ENCODE assay signal across 10 cellular contexts in the genomic region with DNA sequence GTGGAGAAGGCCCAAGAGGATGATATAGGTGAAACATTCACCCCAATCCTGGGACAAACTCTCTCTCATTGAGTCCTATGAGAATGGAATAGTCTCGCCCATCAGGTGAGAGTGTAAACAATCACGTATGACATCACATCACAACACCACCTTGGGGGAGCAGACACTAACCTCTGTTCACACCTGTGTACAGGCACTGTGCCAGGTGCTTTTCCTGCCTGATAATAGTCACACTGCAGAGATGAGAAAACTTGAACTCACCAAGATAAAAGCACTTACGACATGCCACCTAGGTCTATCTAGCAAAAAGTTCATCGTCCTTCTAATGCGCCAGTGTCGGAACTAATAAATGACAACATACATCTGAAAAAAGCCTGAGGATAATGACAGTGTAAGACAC.
DNase-seq lines count a peak whose midpoint lies in the region; ATAC-seq, FAIRE-seq and TF ChIP-seq lines count a peak whose summit lies in the region.
"Had no signal": no experiment of that assay in that cellular context is flagged by ENCODE, and none has a peak within 500 bp of the region (broad histone marks: within the 10 kb centered on the region; RNA-seq: fewer than 3 reads in every experiment).

No MANE protein-coding gene starts in this region.

- peaks cover 27% of the 10 kb centered on the region for H3K36me3 Mint-ChIP-seq in T-cell
- peaks cover 12% of the 10 kb centered on the region for H3K36me3 Mint-ChIP-seq in progenitor cell of endocrine pancreas (ENCODE audit: insufficient read depth)

- TF ChIP-seq CTCF in GM12878 (IDR thresholded peaks at IDR 0.05 in 2 of 3, conservative IDR thresholded peaks at IDR 0.05 in 1 of 3; ENCODE audit: control insufficient read depth in 2 of 3, extremely low read depth in 1 of 3, insufficient read depth in 1 of 3, low read depth in 3 of 3, low read length in 3 of 3) (no peak), progenitor cell of endocrine pancreas (IDR thresholded peaks at IDR 0.05; ENCODE audit: unreplicated experiment) (no peak)

- H3K9me3 Mint-ChIP-seq in T-cell: no peaks in the 10 kb centered on the region
- H3K9me3 Mint-ChIP-seq in progenitor cell of endocrine pancreas (ENCODE audit: low read depth): no peaks in the 10 kb centered on the region

- no peak for FAIRE-seq in GM12878 (lab: Jason Lieb, UNC)

- H3K27me3 Mint-ChIP-seq in T-cell: no peaks in the 10 kb centered on the region
- no peaks in the 10 kb centered on the region for H3K27me3 Mint-ChIP-seq in progenitor cell of endocrine pancreas

- no peak for TF ChIP-seq EP300 in GM12878 (IDR thresholded peaks at IDR 0.05; ENCODE audit: borderline replicate concordance in 1 of 2, control insufficient read depth in 1 of 2, low read depth in 2 of 2, low read length in 2 of 2)

- peaks cover 72% of the 10 kb centered on the region for H3K79me2 ChIP-seq in GM12878 (ENCODE audit: control insufficient read depth, insufficient read depth, low read length)

- ATAC-seq in T-cell (replicated peaks in 1 of 4): peak in 2 of 4 experiments; percentile 11 to 58
- ATAC-seq in GM12878: no peak
- ATAC-seq in HG02642 (IDR thresholded peaks at IDR 0.05; ENCODE audit: poor library complexity, unreplicated experiment): no peak
- ATAC-seq in HG03095 (IDR thresholded peaks at IDR 0.05; ENCODE audit: unreplicated experiment): no peak

- intact Hi-C loops in GM12878 (cut with micrococcal nuclease; ENCODE audit: unreplicated experiment): loop anchor here (5.0 kb wide), 1 partner anchor 60 kb away; no protein-coding TSS in a partner anchor

- DNase-seq in NCI-H345 (lab: John Stamatoyannopoulos, UW): peak; percentile 32
- DNase-seq in NCI-H345 treated with DMSO at 0.1 percent for 48 hours (lab: John Stamatoyannopoulos, UW; ENCODE audit: unreplicated experiment): no peak
- DNase-seq in T-cell: peak in 33 of 34 experiments; percentile 64 to 94 (median 89)
- DNase-seq in GM12878 (ENCODE audit: low read depth, low spot score): no peak
- no peak for DNase-seq in progenitor cell of endocrine pancreas (ENCODE audit: low spot score, unreplicated experiment)
- no peak for DNase-seq in GM03348 (ENCODE audit: low spot score)
- DNase-seq: 8988T, NCI-H1105 treated with DMSO at 0.1 percent for 48 hours had no signal

- H3K4me1 ChIP-seq in GM12878 (ENCODE audit: control insufficient read depth, insufficient read depth, low read length): peaks cover 60% of the 10 kb centered on the region

- TF ChIP-seq RAD21 in GM12878 (IDR thresholded peaks at IDR 0.05; ENCODE audit: insufficient read depth, low read depth, low read length): no peak

- POLR2A ChIA-PET in T-cell (lab: Charles Lee) (interaction anchor here (1.0 to 3.4 kb wide), 4 partner anchors 13 to 61 kb away, joined by 3 to 40 read pairs (median 15); no protein-coding TSS in a partner anchor), GM12878 (lab: Charles Lee) (interaction anchor here (0.5 to 1.5 kb wide), 2 partner anchors 13 to 16 kb away, joined by 3 to 5 read pairs; no protein-coding TSS in a partner anchor)

- SMC1A ChIA-PET in GM12878 (lab: Charles Lee; ENCODE audit: uncharacterized antibody, unreplicated experiment): interaction anchor here (0.7 to 1.2 kb wide), 3 partner anchors 36 to 72 kb away, joined by 3 to 8 read pairs (median 4); no protein-coding TSS in a partner anchor

- H3K4me1 Mint-ChIP-seq in T-cell (peaks cover 95 to 100% (median 96%) of the 10 kb centered on the region in 3 donors), progenitor cell of endocrine pancreas (ENCODE audit: low read depth) (peaks cover 54% of the 10 kb centered on the region)

- H3K9me3 ChIP-seq in GM12878 (replicated peaks; ENCODE audit: control insufficient read depth, insufficient read depth, low read length): no peaks in the 10 kb centered on the region; the same call in 2 of the 3 replicates

- TF ChIP-seq POLR2A in GM12878 (IDR thresholded peaks at IDR 0.05; ENCODE audit: low read depth, low read length): no peak

- H3K36me3 ChIP-seq in GM12878 (ENCODE audit: control insufficient read depth in 2 of 2, insufficient read depth in 2 of 2, low read length in 1 of 2): peaks cover 0 to 8% of the 10 kb centered on the region in 2 experiments; a peak in 2 of 4 replicates

- H3K27me3 ChIP-seq in GM12878 (replicated peaks in 1 of 2; ENCODE audit: control insufficient read depth in 2 of 2, insufficient read depth in 2 of 2, low read length in 1 of 2): no peaks in the 10 kb centered on the region

- RAD21 ChIA-PET in GM12878 (lab: Charles Lee; ENCODE audit: unreplicated experiment): interaction anchor here (1.1 to 1.2 kb wide), 2 partner anchors 154 to 251 kb away, joined by 3 to 4 read pairs; a partner anchor contains a TSS

- no TSS peak for BruUV-seq in GM12878 (replicated peaks; lab: Mats Ljungman, UMichigan)

- H4K20me1 ChIP-seq in GM12878 (ENCODE audit: control insufficient read depth, insufficient read depth): no peaks in the 10 kb centered on the region

- peak overlapping the region; percentile 29; the same call in 1 of the 2 replicates for H3K4me2 ChIP-seq in GM12878 (ENCODE audit: control insufficient read depth, insufficient read depth)

- no peak overlapping the region for H3K27ac ChIP-seq in GM12878 (ENCODE audit: control insufficient read depth, insufficient read depth)

- in situ Hi-C loops in GM12878 (cut with MboI): no loop called here

- peak overlapping the region; percentile 61 to 70 (median 69) for H3K4me3 Mint-ChIP-seq in T-cell
- H3K4me3 Mint-ChIP-seq in progenitor cell of endocrine pancreas (ENCODE audit: low read depth): no peak overlapping the region

- 98% methylated on average over 6 of the region's 6 CpGs for WGBS in GM12878 (ENCODE audit: insufficient coverage, insufficient replicate concordance, low lambda C conversion rate, missing lambda C conversion rate)

- no peak overlapping the region for H3K4me3 ChIP-seq in GM12878

- H3K9ac ChIP-seq in GM12878 (ENCODE audit: control insufficient read depth, insufficient read depth, low read length): no peak overlapping the region

- no peak overlapping the region for H2AFZ ChIP-seq in GM12878 (ENCODE audit: control insufficient read depth, low read depth, low read length)

- CTCF ChIA-PET in T-cell (lab: Charles Lee) (interaction anchor here in 1 of 2 donors (2.4 to 2.9 kb wide), 2 partner anchors 33 to 44 kb away, joined by 11 to 14 read pairs; no protein-coding TSS in a partner anchor), GM12878 (lab: Yijun Ruan, JAX) (no interaction called here)

- peak overlapping the region; percentile 92 to 99 for H3K27ac Mint-ChIP-seq in T-cell
- H3K27ac Mint-ChIP-seq in progenitor cell of endocrine pancreas: peak overlapping the region; percentile 34

TF ChIP-seq in GM12878, 131 proteins besides CTCF, POLR2A, EP300 and RAD21:
- no peak for TF ChIP-seq NR2F1 (conservative IDR thresholded peaks at IDR 0.05)
- TF ChIP-seq ATF7 (IDR thresholded peaks at IDR 0.05; ENCODE audit: low read depth): 0 out of 2 replicates have a peak, but pooled peaks have one; percentile 14

Comparison
In these comparisons a context has a peak if more than half of its experiments do, and no peak if none do; other contexts are left out.
1. DNase-seq: peak in NCI-H345 (single experiment) and T-cell (33 of 34); none in NCI-H345 treated with DMSO at 0.1 percent for 48 hours (single experiment), GM12878 (single experiment), progenitor cell of endocrine pancreas (single experiment) and GM03348 (single experiment).